Comparison of ENCODE assay signal across 1 cellular context in genomic region chr1:27527857-27528700, GRCh38.
A peak's percentile ranks its signal among the peaks of the same experiment; 100 is the strongest.
TF ChIP-seq lines count a peak whose summit lies in the region.

No MANE protein-coding gene starts in this region.

TF ChIP-seq in GM12878, 131 proteins besides CTCF, POLR2A, EP300 and RAD21 (continued from another document):
- TF ChIP-seq PRDM15 (CRISPR knock-in tag; IDR thresholded peaks at IDR 0.05) (no peak), USF2 (IDR thresholded peaks at IDR 0.05; ENCODE audit: borderline replicate concordance, low read depth, low read length) (no peak), TCF3 (IDR thresholded peaks at IDR 0.05; ENCODE audit: borderline replicate concordance, insufficient read depth, low read depth, low read length) (peak; percentile 64; the same call in 1 of the 2 replicates), PAX8 (IDR thresholded peaks at IDR 0.05) (no peak), SMARCA5 (IDR thresholded peaks at IDR 0.05) (no peak), SMAD1 (IDR thresholded peaks at IDR 0.05; ENCODE audit: low read depth, partially characterized antibody) (no peak), CUX1 (IDR thresholded peaks at IDR 0.05; ENCODE audit: insufficient replicate concordance, low read depth, low read length) (no peak), EGR1 (IDR thresholded peaks at IDR 0.05; ENCODE audit: borderline replicate concordance in 1 of 2, low read depth in 2 of 2, low read length in 2 of 2) (peak in 1 of 2 experiments; percentile 23; a peak in 1 of 3 replicates), NFXL1 (IDR thresholded peaks at IDR 0.05; ENCODE audit: borderline replicate concordance) (no peak), PKNOX1 (IDR thresholded peaks at IDR 0.05) (no peak), FOXM1 (IDR thresholded peaks at IDR 0.05; ENCODE audit: low read depth, low read length) (no peak), MEF2A (IDR thresholded peaks at IDR 0.05; ENCODE audit: insufficient read depth, low read depth, low read length) (no peak), ZNF24 (IDR thresholded peaks at IDR 0.05) (no peak), STAT3 (IDR thresholded peaks at IDR 0.05; ENCODE audit: low read depth, low read length) (no peak), ZBED1 (IDR thresholded peaks at IDR 0.05; ENCODE audit: borderline replicate concordance) (no peak), RELA (IDR thresholded peaks at IDR 0.05; ENCODE audit: borderline replicate concordance, partially characterized antibody) (no peak), BHLHE40 (IDR thresholded peaks at IDR 0.05; ENCODE audit: borderline replicate concordance in 1 of 2, low read depth in 2 of 2, low read length in 1 of 2) (peak; percentile 55 to 92; a peak in 2 of 4 replicates), NFYA (IDR thresholded peaks at IDR 0.05; ENCODE audit: borderline replicate concordance, low read depth, low read length) (no peak), STAT1 (conservative IDR thresholded peaks at IDR 0.05) (no peak), POLR2AphosphoS5 (IDR thresholded peaks at IDR 0.05; ENCODE audit: low read length) (no peak), NR2C2 (IDR thresholded peaks at IDR 0.05; ENCODE audit: borderline replicate concordance, control insufficient read depth, insufficient read length, low read depth) (no peak), CBX3 (IDR thresholded peaks at IDR 0.05; ENCODE audit: borderline replicate concordance, low read depth) (no peak), PAX5 (IDR thresholded peaks at IDR 0.05; ENCODE audit: borderline replicate concordance, low read depth, low read length) (0 out of 2 replicates have a peak, but pooled peaks have one; percentile 13), ZBTB33 (IDR thresholded peaks at IDR 0.05) (no peak), CREB1 (IDR thresholded peaks at IDR 0.05; ENCODE audit: low read depth) (no peak), YBX1 (IDR thresholded peaks at IDR 0.05) (no peak), HCFC1 (IDR thresholded peaks at IDR 0.05; ENCODE audit: low read length) (no peak), SRF (IDR thresholded peaks at IDR 0.05; ENCODE audit: low read depth in 2 of 2, low read length in 2 of 2) (no peak), ZNF217 (IDR thresholded peaks at IDR 0.05) (no peak), SMAD5 (IDR thresholded peaks at IDR 0.05; ENCODE audit: low read depth) (no peak), KDM1A (IDR thresholded peaks at IDR 0.05; ENCODE audit: borderline replicate concordance) (no peak)
TF ChIP-seq in GM12878: peak in this region for 14.
